Comparison of ENCODE assay signal across 19 cellular contexts in genomic region chr7:83053965-83054364, GRCh38.
DNase-seq lines count a peak whose midpoint lies in the region; FAIRE-seq and TF ChIP-seq lines count a peak whose summit lies in the region.
"Had no signal": no experiment of that assay in that cellular context is flagged by ENCODE, and none has a peak within 500 bp of the region (broad histone marks: within the 10 kb centered on the region; RNA-seq: fewer than 3 reads in every experiment).

No MANE protein-coding gene starts in this region.

- no peak overlapping the region for H3K27ac ChIP-seq in mammary epithelial cell (ENCODE audit: insufficient read depth, low read depth, low read length)
- H3K27ac ChIP-seq in breast epithelium, result no peak overlapping the region
- H3K27ac ChIP-seq in MM.1S (ENCODE audit: low read length), result no peak overlapping the region
- H3K27ac ChIP-seq in mesenchymal stem cell (ENCODE audit: low read length, poor library complexity, severe bottlenecking), result no peak overlapping the region
- H3K27ac ChIP-seq in GM23248, result no peak overlapping the region
- H3K27ac ChIP-seq: BLaER1 treated with 17β-estradiol and CSF1 and Interleukin-3, amounts not matched to agents 10 nM and 100 nM; HL-60 had no signal

- no peaks in the 10 kb centered on the region for H3F3A ChIP-seq in MM.1S (ENCODE audit: insufficient read depth, low read length)
- H3F3A ChIP-seq in GM23248 (ENCODE audit: insufficient read depth), result no peaks in the 10 kb centered on the region

- H3K79me1 ChIP-seq in mesenchymal stem cell (replicated peaks; ENCODE audit: low read length, poor library complexity, severe bottlenecking), result no peaks in the 10 kb centered on the region

- no peak overlapping the region for H2BK15ac ChIP-seq in mesenchymal stem cell (ENCODE audit: low read depth, poor library complexity, severe bottlenecking)

- H2BK5ac ChIP-seq in mesenchymal stem cell (ENCODE audit: low read depth, low read length, poor library complexity, severe bottlenecking), result no peak overlapping the region

- H2AFZ ChIP-seq in mammary epithelial cell (ENCODE audit: low read depth, low read length) (no peak overlapping the region), MM.1S (ENCODE audit: low read length) (peak overlapping the region; percentile 56; the same call in 1 of the 2 replicates), mesenchymal stem cell (ENCODE audit: low read depth, low read length) (no peak overlapping the region), GM23248 (no peak overlapping the region)

- DNase-seq in mammary epithelial cell (no peak), breast epithelium (ENCODE audit: low spot score in 2 of 2) (no peak), MM.1S (no peak), bronchial epithelial cell (ENCODE audit: low read depth) (peak; percentile 52), T1000 (lab: John Stamatoyannopoulos, UW) (no peak), GM03348 (ENCODE audit: low spot score) (no peak), mesenchymal stem cell (no peak), GM23248 (no peak)
- DNase-seq: 8988T; ACHN; Calu3; CD4-positive, CD25-positive, alpha-beta regulatory T cell; DMS 273 treated with DMSO at 0.1 percent for 48 hours; DMS79 treated with DMSO at 0.1 percent for 48 hours; EL; GDM1 had no signal

- no peak overlapping the region for H3K23ac ChIP-seq in mesenchymal stem cell (ENCODE audit: low read length in 2 of 2)

- no peak overlapping the region for H4K8ac ChIP-seq in mesenchymal stem cell (ENCODE audit: low read length)

- H4K20me1 ChIP-seq in mammary epithelial cell (ENCODE audit: insufficient read depth, low read length) (no peaks in the 10 kb centered on the region), MM.1S (ENCODE audit: insufficient read depth, low read length) (no peaks in the 10 kb centered on the region), GM23248 (ENCODE audit: insufficient read depth) (no peaks in the 10 kb centered on the region)
- H4K20me1 ChIP-seq: BLaER1 treated with 17β-estradiol and CSF1 and Interleukin-3, amounts not matched to agents 10 nM and 100 nM had no signal

- FAIRE-seq in bronchial epithelial cell (lab: Jason Lieb, UNC), result no peak
- FAIRE-seq: H54 had no signal

- no peak overlapping the region for H3K14ac ChIP-seq in mesenchymal stem cell (ENCODE audit: low read length in 2 of 2)

- H3K79me2 ChIP-seq in mammary epithelial cell (ENCODE audit: insufficient read depth, low read length) (no peaks in the 10 kb centered on the region), MM.1S (ENCODE audit: low read length) (no peaks in the 10 kb centered on the region), GM23248 (ENCODE audit: insufficient read depth) (no peaks in the 10 kb centered on the region)

- CTCF ChIA-PET in mammary epithelial cell (lab: Charles Lee; ENCODE audit: low non-redundant PET), result no interaction called here

- TF ChIP-seq CTCF in mammary epithelial cell (conservative IDR thresholded peaks at IDR 0.05 in 1 of 2, IDR thresholded peaks at IDR 0.05 in 1 of 2; ENCODE audit: extremely low read depth in 1 of 2, insufficient read depth in 1 of 2, low read depth in 1 of 2, low read length in 2 of 2) (no peak), breast epithelium (IDR thresholded peaks at IDR 0.05) (no peak), MM.1S (IDR thresholded peaks at IDR 0.05; ENCODE audit: low read length) (no peak), bronchial epithelial cell (IDR thresholded peaks at IDR 0.05; ENCODE audit: insufficient read depth, low read length, severe bottlenecking) (no peak)

- in situ Hi-C loops in mammary epithelial cell (cut with MboI; ENCODE audit: low sequenced_read_pairs in 2 of 2), result no loop called here
- in situ Hi-C loops in GM23248 (cut with MboI), result no loop called here

- H3K4me2 ChIP-seq in mammary epithelial cell (ENCODE audit: insufficient read depth, low read depth, low read length), result peak overlapping the region; percentile 69
- peak overlapping the region; percentile 47 for H3K4me2 ChIP-seq in MM.1S (ENCODE audit: low read depth, low read length)
- no peak overlapping the region for H3K4me2 ChIP-seq in mesenchymal stem cell (ENCODE audit: low read length, poor library complexity, severe bottlenecking)
- H3K4me2 ChIP-seq in GM23248 (ENCODE audit: unreplicated experiment), result no peak overlapping the region
- H3K4me2 ChIP-seq: BLaER1 treated with 17β-estradiol and CSF1 and Interleukin-3, amounts not matched to agents 10 nM and 100 nM had no signal

- H3K4me1 ChIP-seq in mammary epithelial cell (ENCODE audit: insufficient read depth, low read length), result no peaks in the 10 kb centered on the region
- H3K4me1 ChIP-seq in breast epithelium, result no peaks in the 10 kb centered on the region
- H3K4me1 ChIP-seq in MM.1S (ENCODE audit: low read length), result no peaks in the 10 kb centered on the region
- no peaks in the 10 kb centered on the region for H3K4me1 ChIP-seq in mesenchymal stem cell (ENCODE audit: control insufficient read depth, insufficient read depth, low read depth, low read length)
- no peaks in the 10 kb centered on the region for H3K4me1 ChIP-seq in GM23248 (ENCODE audit: insufficient read depth)
- H3K4me1 ChIP-seq: BLaER1 treated with 17β-estradiol and CSF1 and Interleukin-3, amounts not matched to agents 10 nM and 100 nM had no signal

- no peak overlapping the region for H2BK12ac ChIP-seq in mesenchymal stem cell (ENCODE audit: low read length in 2 of 2)

- no peaks in the 10 kb centered on the region for H3K9me2 ChIP-seq in MM.1S (replicated peaks; ENCODE audit: insufficient read depth, low read length)
- H3K9me2 ChIP-seq in GM23248 (ENCODE audit: insufficient read depth), result no peaks in the 10 kb centered on the region

- H3K36me3 ChIP-seq in mammary epithelial cell (ENCODE audit: insufficient read depth, low read length) (no peaks in the 10 kb centered on the region), breast epithelium (no peaks in the 10 kb centered on the region), MM.1S (replicated peaks; ENCODE audit: insufficient read depth, low read length) (no peaks in the 10 kb centered on the region), bronchial epithelial cell (ENCODE audit: control insufficient read depth, insufficient read depth, low read length) (no peaks in the 10 kb centered on the region), mesenchymal stem cell (ENCODE audit: control insufficient read depth in 1 of 2, insufficient read depth in 2 of 2, low read depth in 1 of 2, low read length in 2 of 2) (no peaks in the 10 kb centered on the region), GM23248 (ENCODE audit: low read depth) (no peaks in the 10 kb centered on the region)
- H3K36me3 ChIP-seq: BLaER1 treated with 17β-estradiol and CSF1 and Interleukin-3, amounts not matched to agents 10 nM and 100 nM had no signal

- H3K9me3 ChIP-seq in mammary epithelial cell (replicated peaks; ENCODE audit: insufficient read depth, low read length) (no peaks in the 10 kb centered on the region), breast epithelium (no peaks in the 10 kb centered on the region), MM.1S (replicated peaks; ENCODE audit: insufficient read depth, low read length) (no peaks in the 10 kb centered on the region), mesenchymal stem cell (ENCODE audit: control insufficient read depth, low read length) (no peaks in the 10 kb centered on the region), GM23248 (ENCODE audit: low read depth) (no peaks in the 10 kb centered on the region)
- H3K9me3 ChIP-seq: BLaER1 treated with 17β-estradiol and CSF1 and Interleukin-3, amounts not matched to agents 10 nM and 100 nM had no signal

- dilution Hi-C loops in mammary epithelial cell (cut with HindIII; ENCODE audit: low sequenced_read_pairs), result no loop called here

- H3K27me3 ChIP-seq in mammary epithelial cell (ENCODE audit: insufficient read depth, low read length) (no peaks in the 10 kb centered on the region), breast epithelium (no peaks in the 10 kb centered on the region), MM.1S (replicated peaks; ENCODE audit: insufficient read depth, low read length) (no peaks in the 10 kb centered on the region), bronchial epithelial cell (ENCODE audit: control insufficient read depth, insufficient read depth, low read length) (no peaks in the 10 kb centered on the region), mesenchymal stem cell (ENCODE audit: control insufficient read depth in 1 of 2, insufficient read depth in 1 of 2, low read length in 2 of 2) (no peaks in the 10 kb centered on the region), GM23248 (replicated peaks; ENCODE audit: insufficient read depth) (no peaks in the 10 kb centered on the region)
- H3K27me3 ChIP-seq: BLaER1 treated with 17β-estradiol and CSF1 and Interleukin-3, amounts not matched to agents 10 nM and 100 nM had no signal

- intact Hi-C loops in mammary epithelial cell (cut with micrococcal nuclease) (no loop called here), breast epithelium (cut with DNase I; ENCODE audit: low total_unique reads) (no loop called here)

- no peak overlapping the region for H4K91ac ChIP-seq in mesenchymal stem cell (ENCODE audit: low read length)

- H3K9ac ChIP-seq in mammary epithelial cell (ENCODE audit: insufficient read depth, low read length) (no peak overlapping the region), MM.1S (ENCODE audit: low read length) (no peak overlapping the region), mesenchymal stem cell (ENCODE audit: low read length) (no peak overlapping the region), GM23248 (no peak overlapping the region)
- H3K9ac ChIP-seq: BLaER1 treated with 17β-estradiol and CSF1 and Interleukin-3, amounts not matched to agents 10 nM and 100 nM had no signal

- no TSS peak for BruUV-seq in mammary epithelial cell (replicated peaks; lab: Mats Ljungman, UMichigan)

- no peak overlapping the region for H3K18ac ChIP-seq in mesenchymal stem cell (ENCODE audit: low read depth in 1 of 2, low read length in 2 of 2)

- H2BK120ac ChIP-seq in mesenchymal stem cell (ENCODE audit: low read depth, low read length), result no peak overlapping the region

- H3K4me3 ChIP-seq in mammary epithelial cell (replicated peaks in 1 of 3; ENCODE audit: insufficient read depth in 1 of 3, low read depth in 2 of 3, low read length in 3 of 3), result no peak overlapping the region
- no peak overlapping the region for H3K4me3 ChIP-seq in breast epithelium
- H3K4me3 ChIP-seq in MM.1S (ENCODE audit: low read length), result peak overlapping the region; percentile 52; the same call in 1 of the 2 replicates
- no peak overlapping the region for H3K4me3 ChIP-seq in bronchial epithelial cell (ENCODE audit: low read depth, low read length)
- H3K4me3 ChIP-seq in mesenchymal stem cell (ENCODE audit: insufficient read depth in 1 of 2, low read depth in 1 of 2, low read length in 2 of 2), result no peak overlapping the region
- no peak overlapping the region for H3K4me3 ChIP-seq in GM23248
- H3K4me3 ChIP-seq: BLaER1 treated with 17β-estradiol and CSF1 and Interleukin-3, amounts not matched to agents 10 nM and 100 nM had no signal

- H2AK5ac ChIP-seq in mesenchymal stem cell (ENCODE audit: low read length, severe bottlenecking), result no peak overlapping the region

- TF ChIP-seq POLR2A in breast epithelium (IDR thresholded peaks at IDR 0.05), result no peak

- H3K4ac ChIP-seq in mesenchymal stem cell (ENCODE audit: low read depth in 1 of 2, low read length in 2 of 2), result no peak overlapping the region

Comparison
In these comparisons a context has a peak if more than half of its experiments do, and no peak if none do; other contexts are left out.
1. H3K4me2 ChIP-seq: peak in mammary epithelial cell (single experiment) and MM.1S (single experiment); none in mesenchymal stem cell (single experiment) and GM23248 (single experiment).